Comparison of ENCODE assay signal across 14 cellular contexts in the genomic region with DNA sequence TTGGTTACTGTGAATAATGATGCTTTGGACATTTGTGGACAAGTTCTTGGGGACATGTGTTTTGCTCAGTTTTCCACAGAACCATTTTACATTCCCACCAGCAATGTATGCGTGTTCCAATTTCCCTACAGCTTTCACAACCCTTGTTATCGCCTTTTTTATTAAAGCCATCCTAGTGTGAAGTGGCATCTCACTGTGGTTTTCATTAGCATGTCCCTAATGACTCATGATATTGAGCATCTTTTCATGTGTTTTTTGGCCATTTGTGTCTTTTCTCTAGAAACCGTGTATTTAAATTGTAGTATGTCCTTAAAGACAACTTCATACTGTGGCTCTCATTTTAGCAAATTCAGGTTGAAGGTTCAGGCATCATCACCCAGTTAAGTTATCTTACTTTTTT.
DNase-seq lines count a peak whose midpoint lies in the region; ATAC-seq and TF ChIP-seq lines count a peak whose summit lies in the region.
"Had no signal": no experiment of that assay in that cellular context is flagged by ENCODE, and none has a peak within 500 bp of the region (broad histone marks: within the 10 kb centered on the region; RNA-seq: fewer than 3 reads in every experiment).

No MANE protein-coding gene starts in this region.

- no peaks in the 10 kb centered on the region for H3K27me3 Mint-ChIP-seq in CD8-positive, alpha-beta memory T cell
- no peaks in the 10 kb centered on the region for H3K27me3 Mint-ChIP-seq in activated naive CD8-positive, alpha-beta T cell

- H2BK5ac ChIP-seq in mesendoderm (ENCODE audit: low read length) = no peak overlapping the region

- no peak overlapping the region for H3K23ac ChIP-seq in mesendoderm (ENCODE audit: low read length)

- no peak overlapping the region for H3K4ac ChIP-seq in mesendoderm (ENCODE audit: low read depth, low read length)

- intact Hi-C loops in gastrocnemius medialis (cut with DNase I; ENCODE audit: low total_unique reads) = no loop called here

- WGBS in mesendoderm (ENCODE audit: extremely low coverage, insufficient coverage, low lambda C conversion rate) = no CpG with 5 or more reads among the region's 3 CpGs

- no peak overlapping the region for H2BK15ac ChIP-seq in mesendoderm (replicated peaks; ENCODE audit: low read depth)

- ATAC-seq in GM19452 (IDR thresholded peaks at IDR 0.05; ENCODE audit: unreplicated experiment) (peak; percentile 32), gastrocnemius medialis (no peak)

- H3K27ac Mint-ChIP-seq in CD8-positive, alpha-beta memory T cell = peak overlapping the region in 7 of 8 donors; percentile 35 to 85 (median 53)
- peak overlapping the region; percentile 94 for H3K27ac Mint-ChIP-seq in activated naive CD8-positive, alpha-beta T cell

- no peak overlapping the region for H4K8ac ChIP-seq in mesendoderm (ENCODE audit: low read depth, low read length)

- no peak overlapping the region for H2AK5ac ChIP-seq in mesendoderm (ENCODE audit: low read length)

- peaks cover 39 to 67% (median 58%) of the 10 kb centered on the region in 3 donors for H3K4me1 Mint-ChIP-seq in CD8-positive, alpha-beta memory T cell
- peaks cover 32% of the 10 kb centered on the region for H3K4me1 Mint-ChIP-seq in activated naive CD8-positive, alpha-beta T cell (ENCODE audit: low read depth)

- TF ChIP-seq POLR2A in gastrocnemius medialis (IDR thresholded peaks at IDR 0.05) = no peak

- peak overlapping the region in 5 of 7 donors; percentile 1 to 55 (median 15) for H3K4me3 Mint-ChIP-seq in CD8-positive, alpha-beta memory T cell
- peak overlapping the region; percentile 53 for H3K4me3 Mint-ChIP-seq in activated naive CD8-positive, alpha-beta T cell

- no peak overlapping the region for H4K5ac ChIP-seq in mesendoderm (ENCODE audit: low read length)

- no peaks in the 10 kb centered on the region for H3K4me1 ChIP-seq in CD8-positive, alpha-beta memory T cell (ENCODE audit: insufficient read depth, low read length)
- H3K4me1 ChIP-seq in gastrocnemius medialis = peaks cover 53 to 66% of the 10 kb centered on the region in 2 donors
- no peaks in the 10 kb centered on the region for H3K4me1 ChIP-seq in mesendoderm (ENCODE audit: control insufficient read depth, low read depth, low read length)
- H3K4me1 ChIP-seq: Peyer's patch had no signal

- no peak overlapping the region for H3K9ac ChIP-seq in mesendoderm (ENCODE audit: low read length)
- H3K9ac ChIP-seq: parathyroid adenoma had no signal

- TF ChIP-seq CTCF in gastrocnemius medialis (IDR thresholded peaks at IDR 0.05 in 4 of 5, conservative IDR thresholded peaks at IDR 0.05 in 1 of 5) = no peak

- POLR2A ChIA-PET in CD8-positive, alpha-beta memory T cell (lab: Charles Lee) = no interaction called here

- H2BK120ac ChIP-seq in mesendoderm (ENCODE audit: low read depth, low read length) = no peak overlapping the region

- no peaks in the 10 kb centered on the region for H3K27me3 ChIP-seq in CD8-positive, alpha-beta memory T cell (ENCODE audit: insufficient read depth, low read length, poor library complexity, severe bottlenecking)
- no peaks in the 10 kb centered on the region for H3K27me3 ChIP-seq in gastrocnemius medialis
- H3K27me3 ChIP-seq in mesendoderm (ENCODE audit: insufficient read depth, low read length, poor library complexity) = no peaks in the 10 kb centered on the region
- H3K27me3 ChIP-seq: Peyer's patch had no signal

- H3K79me1 ChIP-seq in mesendoderm (ENCODE audit: low read length) = no peaks in the 10 kb centered on the region

- in situ Hi-C loops in gastrocnemius medialis (cut with MboI; ENCODE audit: low sequenced_read_pairs in 4 of 4) = no loop called here

- no peaks in the 10 kb centered on the region for H3K79me2 ChIP-seq in mesendoderm (ENCODE audit: control insufficient read depth, insufficient read depth, low read length)
- H3K79me2 ChIP-seq: parathyroid adenoma had no signal

- H3K4me2 ChIP-seq in mesendoderm (ENCODE audit: low read length) = no peak overlapping the region

- H3K27ac ChIP-seq in CD8-positive, alpha-beta memory T cell (ENCODE audit: low read depth, low read length) = no peak overlapping the region
- H3K27ac ChIP-seq in gastrocnemius medialis = peak overlapping the region; percentile 16 to 73 (median 69)
- H3K27ac ChIP-seq in mesendoderm (ENCODE audit: low read depth, low read length) = no peak overlapping the region
- H3K27ac ChIP-seq: parathyroid adenoma had no signal

- H3K36me3 Mint-ChIP-seq in CD8-positive, alpha-beta memory T cell = peaks cover 5 to 40% (median 13%) of the 10 kb centered on the region in 3 donors
- H3K36me3 Mint-ChIP-seq in activated naive CD8-positive, alpha-beta T cell = peaks cover 12% of the 10 kb centered on the region

- H3K18ac ChIP-seq in mesendoderm (ENCODE audit: low read length) = no peak overlapping the region

- no peaks in the 10 kb centered on the region for H3K9me3 ChIP-seq in CD8-positive, alpha-beta memory T cell (ENCODE audit: low read length)
- H3K9me3 ChIP-seq in gastrocnemius medialis = no peaks in the 10 kb centered on the region
- H3K9me3 ChIP-seq: Peyer's patch had no signal

- CTCF ChIA-PET in CD8-positive, alpha-beta memory T cell (lab: Charles Lee) = no interaction called here

- DNase-seq in CD8-positive, alpha-beta memory T cell = no peak
- no peak for DNase-seq in gastrocnemius medialis
- no peak for DNase-seq in NCI-H187 treated with DMSO at 0.1 percent for 48 hours (lab: John Stamatoyannopoulos, UW)
- no peak for DNase-seq in pons (ENCODE audit: low spot score)
- no peak for DNase-seq in mesendoderm
- DNase-seq in foreskin melanocyte = no peak
- DNase-seq: C1 segment of cervical spinal cord, Karpas-422, NCI-H526, Peyer's patch, SW 1271 had no signal

- H3K4me3 ChIP-seq in CD8-positive, alpha-beta memory T cell (ENCODE audit: low read length) = no peak overlapping the region
- no peak overlapping the region for H3K4me3 ChIP-seq in gastrocnemius medialis
- no peak overlapping the region for H3K4me3 ChIP-seq in mesendoderm (ENCODE audit: low read length)
- H3K4me3 ChIP-seq: Peyer's patch had no signal

- no peak overlapping the region for H3K56ac ChIP-seq in mesendoderm (ENCODE audit: low read length)

- H3K36me3 ChIP-seq in CD8-positive, alpha-beta memory T cell (ENCODE audit: insufficient read depth, low read length) = no peaks in the 10 kb centered on the region
- H3K36me3 ChIP-seq in gastrocnemius medialis (no peaks in the 10 kb centered on the region), mesendoderm (ENCODE audit: control insufficient read depth, insufficient read depth, low read length) (no peaks in the 10 kb centered on the region)
- H3K36me3 ChIP-seq: Peyer's patch had no signal

- H3K9me3 Mint-ChIP-seq in CD8-positive, alpha-beta memory T cell = no peaks in the 10 kb centered on the region
- no peaks in the 10 kb centered on the region for H3K9me3 Mint-ChIP-seq in activated naive CD8-positive, alpha-beta T cell (ENCODE audit: low read depth)

Comparison
In these comparisons a context has a peak if more than half of its experiments do, and no peak if none do; other contexts are left out.
1. H3K27ac ChIP-seq: peak in gastrocnemius medialis (4 of 4); none in CD8-positive, alpha-beta memory T cell (single experiment) and mesendoderm (single experiment).